38 cellular contexts compared by ENCODE assay signal in the genomic region with DNA sequence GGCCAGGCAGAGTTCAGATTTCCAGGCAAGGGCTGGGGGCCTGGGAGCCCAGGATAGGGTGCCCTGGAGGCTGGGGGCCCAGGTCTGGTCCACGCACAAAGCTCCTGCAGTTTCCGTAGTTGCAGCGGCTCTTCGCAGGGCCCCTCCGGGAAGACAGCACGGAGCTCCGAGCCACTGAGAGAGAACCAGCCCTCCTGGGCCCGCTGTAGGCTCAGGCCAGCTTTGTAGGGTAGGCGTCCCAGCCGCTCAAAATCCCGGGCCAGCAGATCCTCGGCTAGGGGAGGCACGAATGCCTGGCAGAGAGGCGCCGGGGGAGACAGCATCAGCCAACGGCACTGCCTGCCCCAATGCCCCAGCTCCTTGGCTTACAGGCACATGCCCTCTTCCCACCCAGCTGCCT. TPM values are rescaled to one million over a fixed set of nuclear protein-coding genes. Genes with fewer than 3 reads are reported as not detected.
"Had no signal": no experiment of that assay in that cellular context is flagged by ENCODE, and none has a peak within 500 bp of the region (broad histone marks: within the 10 kb centered on the region; RNA-seq: fewer than 3 reads in every experiment).

No MANE protein-coding gene starts in this region.

- H3K9ac ChIP-seq: SK-N-SH had no signal

- H3K4me3 Mint-ChIP-seq: activated B cell treated with CpG ODN at 0.5 μM for 24 hours; activated CD4-positive, alpha-beta memory T cell treated with anti-CD3 and anti-CD28 coated beads for 36 hours; activated naive CD4-positive, alpha-beta T cell treated with anti-CD3 and anti-CD28 coated beads, Interleukin-2, amount 10 ng/mL, durations not matched to agents 7 days and 5 days; activated naive CD8-positive, alpha-beta T cell; activated naive CD8-positive, alpha-beta T cell treated with anti-CD3 and anti-CD28 coated beads, Interleukin-2, amount 50 U/mL, for 24 hours; brain; T-cell had no signal

- H3K27ac Mint-ChIP-seq: activated B cell treated with CpG ODN at 0.5 μM for 24 hours; activated CD4-positive, alpha-beta memory T cell treated with anti-CD3 and anti-CD28 coated beads for 36 hours; activated naive CD8-positive, alpha-beta T cell; activated naive CD8-positive, alpha-beta T cell treated with anti-CD3 and anti-CD28 coated beads, Interleukin-2, amount 50 U/mL, for 24 hours; brain had no signal

- H3K4me2 ChIP-seq: SK-N-SH had no signal

- H3K9me3 Mint-ChIP-seq: activated B cell treated with CpG ODN at 0.5 μM for 24 hours; activated CD4-positive, alpha-beta memory T cell treated with anti-CD3 and anti-CD28 coated beads for 36 hours; activated naive CD4-positive, alpha-beta T cell treated with anti-CD3 and anti-CD28 coated beads, Interleukin-2, amount 10 ng/mL, durations not matched to agents 7 days and 5 days; activated naive CD8-positive, alpha-beta T cell treated with anti-CD3 and anti-CD28 coated beads, Interleukin-2, amount 50 U/mL, for 24 hours; brain; T-cell had no signal

- DNase-seq: activated B cell treated with CpG ODN at 0.5 μM for 24 hours; activated CD4-positive, alpha-beta memory T cell treated with anti-CD3 and anti-CD28 coated beads for 36 hours; activated CD4-positive, alpha-beta T cell treated with anti-CD3 and anti-CD28 coated beads for 4 hours; activated CD4-positive, alpha-beta T cell treated with anti-CD3 and anti-CD28 coated beads, Interleukin-2, amount 50 U/mL, for 1 hour; activated CD4-positive, CD25-positive, alpha-beta regulatory T cell treated with anti-CD3 and anti-CD28 coated beads, Interleukin-2, amount 50 U/mL, for 72 hours; activated CD8-positive, alpha-beta memory T cell treated with anti-CD3 and anti-CD28 coated beads, Interleukin-2, amount 50 U/mL, for 4 hours; activated effector memory CD4-positive, alpha-beta T cell treated with Interleukin-2 at 50 U/mL for 16 hours; activated naive CD4-positive, alpha-beta T cell treated with anti-CD3 and anti-CD28 coated beads, Interleukin-2, amount 10 ng/mL, durations not matched to agents 7 days and 5 days; activated naive CD8-positive, alpha-beta T cell treated with anti-CD3 and anti-CD28 coated beads, Interleukin-2, amount 50 U/mL, for 24 hours; activated T-cell treated with anti-CD3 and anti-CD28 coated beads for 4 hours; activated T-cell treated with anti-CD3 and anti-CD28 coated beads, Interleukin-2, amount 50 U/mL, for 48 hours; anterior cingulate cortex; caudate nucleus; cerebellar nuclear complex; Kasumi-1; MG63; NCI-H1048; NCI-H1105 treated with DMSO at 0.1 percent for 48 hours; NCI-H1436; NCI-H1694; NCI-H1930; NCI-H2081 treated with DMSO at 0.1 percent for 48 hours; NCI-H345; NCI-H526; NCI-H748 treated with DMSO at 0.1 percent for 48 hours; NK-92 treated with Interleukin-12 subunit alpha and Interleukin-12 subunit beta, amount 100 ng/mL, for 24 hours; PC-3; RPMI8226; SHP77 treated with DMSO at 0.1 percent for 48 hours; SK-N-SH; T-cell; T-helper 2 cell; T-helper 9 cell had no signal

- H3K27me3 Mint-ChIP-seq: activated B cell treated with CpG ODN at 0.5 μM for 24 hours; activated CD4-positive, alpha-beta memory T cell treated with anti-CD3 and anti-CD28 coated beads for 36 hours; activated naive CD4-positive, alpha-beta T cell treated with anti-CD3 and anti-CD28 coated beads, Interleukin-2, amount 10 ng/mL, durations not matched to agents 7 days and 5 days; activated naive CD8-positive, alpha-beta T cell; activated naive CD8-positive, alpha-beta T cell treated with anti-CD3 and anti-CD28 coated beads, Interleukin-2, amount 50 U/mL, for 24 hours; brain; T-cell had no signal

- H3K27me3 ChIP-seq: MG63, Peyer's patch, SJSA1 had no signal

- ATAC-seq: activated naive CD8-positive, alpha-beta T cell treated with anti-CD3 and anti-CD28 coated beads, Interleukin-2, amount 50 U/mL, for 24 hours; PC-3; T-cell had no signal

- H3K4me1 Mint-ChIP-seq: activated B cell treated with CpG ODN at 0.5 μM for 24 hours; activated naive CD4-positive, alpha-beta T cell treated with anti-CD3 and anti-CD28 coated beads, Interleukin-2, amount 10 ng/mL, durations not matched to agents 7 days and 5 days; activated naive CD8-positive, alpha-beta T cell treated with anti-CD3 and anti-CD28 coated beads, Interleukin-2, amount 50 U/mL, for 24 hours had no signal

- H3K4me3 ChIP-seq: MG63, Peyer's patch, SJSA1 had no signal

- H3K27ac ChIP-seq: Peyer's patch, SJSA1, VCaP had no signal

- H3K9me3 ChIP-seq: MG63, Peyer's patch, SJSA1, SK-N-SH had no signal

- H3K4me1 ChIP-seq: Peyer's patch, SJSA1 had no signal

RNA-seq across cellular contexts. Expression of a gene that starts 23.6 kb away (rescaled TPM):
- total RNA-seq: SJSA1 had no signal
